In the genomic region with DNA sequence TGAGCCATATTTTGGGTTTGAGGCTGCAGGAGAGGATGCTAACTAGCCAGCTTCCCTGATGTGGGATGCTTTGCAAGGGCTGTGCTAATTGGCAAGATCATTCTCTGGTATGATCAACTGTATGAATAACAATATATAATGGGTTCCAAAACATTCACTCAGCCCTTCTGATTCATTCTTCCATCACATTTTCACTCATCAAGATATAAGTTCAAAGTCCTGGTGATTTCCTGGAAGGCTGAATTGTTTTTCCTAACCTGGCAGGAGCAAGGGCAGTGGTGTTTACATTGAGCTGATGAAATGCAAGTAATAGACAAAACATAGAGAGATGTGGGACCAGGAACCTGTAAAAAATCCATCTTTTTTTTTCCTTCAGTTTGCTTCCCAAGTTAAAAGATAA, we compare ENCODE assay signal across 20 cellular contexts.
DNase-seq lines count a peak whose midpoint lies in the region; FAIRE-seq and TF ChIP-seq lines count a peak whose summit lies in the region.
"Had no signal": no experiment of that assay in that cellular context is flagged by ENCODE, and none has a peak within 500 bp of the region (broad histone marks: within the 10 kb centered on the region; RNA-seq: fewer than 3 reads in every experiment).

No MANE protein-coding gene starts in this region.

- no peak for TF ChIP-seq POLR2A in esophagus muscularis mucosa (IDR thresholded peaks at IDR 0.05; ENCODE audit: low read depth)

- H3K4me1 Mint-ChIP-seq in activated CD4-positive, alpha-beta T cell treated with anti-CD3 and anti-CD28 coated beads, Interleukin-2, amount 10 ng/mL, durations not matched to agents 24 days and 14 days = no peaks in the 10 kb centered on the region
- H3K4me1 Mint-ChIP-seq: IgD-negative memory B cell had no signal

- H3K27ac ChIP-seq in BLaER1 = no peak overlapping the region
- H3K27ac ChIP-seq in esophagus muscularis mucosa (replicated peaks in 1 of 4) = no peak overlapping the region
- H3K27ac ChIP-seq: HL-60 had no signal

- H3K9ac ChIP-seq in BLaER1 = no peak overlapping the region

- no peaks in the 10 kb centered on the region for H3K27me3 ChIP-seq in BLaER1
- peaks cover 5% of the 10 kb centered on the region for H3K27me3 ChIP-seq in bronchial epithelial cell (ENCODE audit: control insufficient read depth, insufficient read depth, low read length)
- no peaks in the 10 kb centered on the region for H3K27me3 ChIP-seq in esophagus muscularis mucosa

- H4K20me1 ChIP-seq in BLaER1 = no peaks in the 10 kb centered on the region

- peaks cover 51% of the 10 kb centered on the region for H3K27me3 Mint-ChIP-seq in activated CD4-positive, alpha-beta T cell treated with anti-CD3 and anti-CD28 coated beads, Interleukin-2, amount 10 ng/mL, durations not matched to agents 24 days and 14 days

- no peak for FAIRE-seq in bronchial epithelial cell (lab: Jason Lieb, UNC)

- H3K4me2 ChIP-seq in BLaER1 = peak overlapping the region; percentile 51

- TF ChIP-seq CTCF in bronchial epithelial cell (IDR thresholded peaks at IDR 0.05; ENCODE audit: insufficient read depth, low read length, severe bottlenecking) = no peak
- TF ChIP-seq CTCF in esophagus muscularis mucosa (IDR thresholded peaks at IDR 0.05) = no peak

- H3K36me3 Mint-ChIP-seq in activated CD4-positive, alpha-beta T cell treated with anti-CD3 and anti-CD28 coated beads, Interleukin-2, amount 10 ng/mL, durations not matched to agents 24 days and 14 days (ENCODE audit: low read depth) = no peaks in the 10 kb centered on the region
- H3K36me3 Mint-ChIP-seq: IgD-negative memory B cell had no signal

- peaks cover under 1% of the 10 kb centered on the region for H3K9me3 Mint-ChIP-seq in activated CD4-positive, alpha-beta T cell treated with anti-CD3 and anti-CD28 coated beads, Interleukin-2, amount 10 ng/mL, durations not matched to agents 24 days and 14 days
- H3K9me3 Mint-ChIP-seq: H9, IgD-negative memory B cell had no signal

- no peaks in the 10 kb centered on the region for H3K36me3 ChIP-seq in BLaER1
- H3K36me3 ChIP-seq in bronchial epithelial cell (ENCODE audit: control insufficient read depth, insufficient read depth, low read length) = no peaks in the 10 kb centered on the region
- H3K36me3 ChIP-seq in esophagus muscularis mucosa = no peaks in the 10 kb centered on the region

- intact Hi-C loops in esophagus muscularis mucosa (cut with DNase I) = no loop called here
- intact Hi-C loops in activated CD4-positive, alpha-beta T cell treated with anti-CD3 and anti-CD28 coated beads, Interleukin-2, amount 10 ng/mL, durations not matched to agents 24 days and 14 days (cut with micrococcal nuclease) = no loop called here

- no peaks in the 10 kb centered on the region for H3K9me3 ChIP-seq in BLaER1
- H3K9me3 ChIP-seq in esophagus muscularis mucosa = no peaks in the 10 kb centered on the region

- DNase-seq in NCI-H446 treated with DMSO at 0.1 percent for 48 hours (lab: John Stamatoyannopoulos, UW) = peak; percentile 28
- peak; percentile 55 for DNase-seq in bronchial epithelial cell (ENCODE audit: low read depth)
- peak; percentile 29 for DNase-seq in mucosa of gallbladder (ENCODE audit: low spot score)
- DNase-seq in activated T-cell treated with anti-CD3 and anti-CD28 coated beads, Interleukin-2, amount 50 U/mL, for 48 hours = no peak
- DNase-seq in NCI-H526 treated with DMSO at 0.1 percent for 48 hours (lab: John Stamatoyannopoulos, UW) = no peak
- DNase-seq in esophagus muscularis mucosa (ENCODE audit: extremely low spot score) = no peak
- no peak for DNase-seq in activated CD4-positive, alpha-beta T cell treated with anti-CD3 and anti-CD28 coated beads, Interleukin-2, amount 10 ng/mL, durations not matched to agents 24 days and 14 days
- DNase-seq: C1 segment of cervical spinal cord, DMS79 treated with DMSO at 0.1 percent for 48 hours, H9, Karpas-422, NCI-H1048, NCI-H1436, NCI-H2029, NCI-H2171, NCI-H69, SHP77 had no signal

- TF ChIP-seq EP300 in esophagus muscularis mucosa (IDR thresholded peaks at IDR 0.05) = no peak

- H3K4me3 Mint-ChIP-seq in activated CD4-positive, alpha-beta T cell treated with anti-CD3 and anti-CD28 coated beads, Interleukin-2, amount 10 ng/mL, durations not matched to agents 24 days and 14 days = no peak overlapping the region
- H3K4me3 Mint-ChIP-seq: H9, IgD-negative memory B cell had no signal

- H3K27ac Mint-ChIP-seq in activated CD4-positive, alpha-beta T cell treated with anti-CD3 and anti-CD28 coated beads, Interleukin-2, amount 10 ng/mL, durations not matched to agents 24 days and 14 days = no peak overlapping the region
- H3K27ac Mint-ChIP-seq: H9, IgD-negative memory B cell had no signal

- H3K4me1 ChIP-seq in BLaER1 (peaks cover 22% of the 10 kb centered on the region), esophagus muscularis mucosa (peaks cover 0 to 8% (median 1%) of the 10 kb centered on the region in 4 donors)

- H3K4me3 ChIP-seq in BLaER1 = no peak overlapping the region
- H3K4me3 ChIP-seq in bronchial epithelial cell (ENCODE audit: low read depth, low read length) = no peak overlapping the region
- no peak overlapping the region for H3K4me3 ChIP-seq in esophagus muscularis mucosa

Comparison
In these comparisons a context has a peak if more than half of its experiments do, and no peak if none do; other contexts are left out.
1. DNase-seq: peak in NCI-H446 treated with DMSO at 0.1 percent for 48 hours (single experiment), bronchial epithelial cell (single experiment) and mucosa of gallbladder (single experiment); none in activated T-cell treated with anti-CD3 and anti-CD28 coated beads, Interleukin-2, amount 50 U/mL, for 48 hours (0 of 2), NCI-H526 treated with DMSO at 0.1 percent for 48 hours (single experiment), esophagus muscularis mucosa (single experiment) and activated CD4-positive, alpha-beta T cell treated with anti-CD3 and anti-CD28 coated beads, Interleukin-2, amount 10 ng/mL, durations not matched to agents 24 days and 14 days (single experiment).